Comparison of ENCODE assay signal across 26 cellular contexts in the genomic region with DNA sequence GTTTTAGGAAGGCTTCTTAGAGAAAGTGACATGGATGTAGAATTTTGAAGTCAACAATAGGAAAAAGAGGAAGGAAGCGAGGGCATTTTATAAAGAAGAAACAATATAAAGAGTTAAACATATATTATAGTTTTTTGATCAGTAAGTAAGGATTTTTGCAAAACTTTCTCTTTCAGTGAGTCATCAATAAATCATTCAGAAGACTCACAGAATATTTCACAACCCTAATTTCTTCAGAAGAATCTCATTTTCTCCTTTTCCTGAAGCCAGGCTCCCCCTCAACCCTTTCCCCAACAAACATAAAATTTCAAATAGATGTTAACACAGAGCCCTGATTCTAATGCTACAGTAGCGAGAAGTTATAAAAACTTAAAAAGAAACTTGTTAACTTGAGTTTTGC.
"Had no signal": no experiment of that assay in that cellular context is flagged by ENCODE, and none has a peak within 500 bp of the region (broad histone marks: within the 10 kb centered on the region; RNA-seq: fewer than 3 reads in every experiment).

No MANE protein-coding gene starts in this region.

- ATAC-seq: activated CD8-positive, alpha-beta memory T cell treated with anti-CD3 and anti-CD28 coated beads, Interleukin-2, amount 10 ng/mL, durations not matched to agents 7 days and 5 days; activated CD8-positive, alpha-beta T cell treated with anti-CD3 and anti-CD28 coated beads for 36 hours; activated naive CD8-positive, alpha-beta T cell treated with anti-CD3 and anti-CD28 coated beads, Interleukin-2, amount 50 U/mL, for 24 hours; foreskin keratinocyte; left ventricle myocardium superior; natural killer cell treated with Interleukin-12 subunit alpha and Interleukin-12 subunit beta and Interleukin-15 and Interleukin-18, amount 100 ng/mL, for 72 hours; psoas muscle; right cardiac atrium; stimulated activated naive CD8-positive, alpha-beta T cell treated with anti-CD3 and anti-CD28 coated beads, Interleukin-15, Interleukin-2, amounts not matched to agents 100 U/mL and 50 U/mL, for 24 hours had no signal

- H3K4me1 ChIP-seq: ascending aorta, foreskin keratinocyte, psoas muscle had no signal

- H3K4me3 ChIP-seq: ascending aorta, coronary artery, ovary, psoas muscle, upper lobe of left lung had no signal

- H3K27ac Mint-ChIP-seq: activated CD4-positive, alpha-beta T cell treated with anti-CD3 and anti-CD28 coated beads, Interleukin-2, amount 10 ng/mL, durations not matched to agents 7 days and 5 days; activated CD8-positive, alpha-beta memory T cell treated with anti-CD3 and anti-CD28 coated beads, Interleukin-2, amount 10 ng/mL, durations not matched to agents 7 days and 5 days; activated CD8-positive, alpha-beta T cell treated with anti-CD3 and anti-CD28 coated beads for 36 hours; activated naive CD4-positive, alpha-beta T cell treated with anti-CD3 and anti-CD28 coated beads, Interleukin-2, amount 10 ng/mL, durations not matched to agents 7 days and 5 days; activated naive CD8-positive, alpha-beta T cell treated with anti-CD3 and anti-CD28 coated beads, Interleukin-2, amount 50 U/mL, for 24 hours; endodermal cell; natural killer cell treated with Interleukin-12 subunit alpha and Interleukin-12 subunit beta and Interleukin-15 and Interleukin-18, amount 100 ng/mL, for 72 hours had no signal

- H3K27ac ChIP-seq: ascending aorta, brain microvascular endothelial cell, coronary artery, epithelial cell of prostate, foreskin keratinocyte, ovary, psoas muscle, upper lobe of left lung, WERI-Rb-1 had no signal

- H3K4me3 Mint-ChIP-seq: activated CD4-positive, alpha-beta T cell treated with anti-CD3 and anti-CD28 coated beads, Interleukin-2, amount 10 ng/mL, durations not matched to agents 7 days and 5 days; activated CD8-positive, alpha-beta memory T cell treated with anti-CD3 and anti-CD28 coated beads, Interleukin-2, amount 10 ng/mL, durations not matched to agents 7 days and 5 days; activated CD8-positive, alpha-beta T cell treated with anti-CD3 and anti-CD28 coated beads for 36 hours; activated naive CD4-positive, alpha-beta T cell treated with anti-CD3 and anti-CD28 coated beads, Interleukin-2, amount 10 ng/mL, durations not matched to agents 7 days and 5 days; activated naive CD8-positive, alpha-beta T cell treated with anti-CD3 and anti-CD28 coated beads, Interleukin-2, amount 50 U/mL, for 24 hours; central memory CD8-positive, alpha-beta T cell; endodermal cell; natural killer cell treated with Interleukin-12 subunit alpha and Interleukin-12 subunit beta and Interleukin-15 and Interleukin-18, amount 100 ng/mL, for 72 hours had no signal

- DNase-seq: activated CD4-positive, alpha-beta T cell treated with anti-CD3 and anti-CD28 coated beads, Interleukin-2, amount 10 ng/mL, durations not matched to agents 7 days and 5 days; activated CD4-positive, CD25-positive, alpha-beta regulatory T cell treated with anti-CD3 and anti-CD28 coated beads, Interleukin-2, amount 50 U/mL, for 72 hours; activated CD8-positive, alpha-beta memory T cell treated with anti-CD3 and anti-CD28 coated beads, Interleukin-2, amount 10 ng/mL, durations not matched to agents 7 days and 5 days; activated CD8-positive, alpha-beta T cell treated with anti-CD3 and anti-CD28 coated beads for 36 hours; activated effector memory CD4-positive, alpha-beta T cell treated with anti-CD3 and anti-CD28 coated beads, Interleukin-2, amount 50 U/mL, for 16 hours; activated naive CD4-positive, alpha-beta T cell treated with anti-CD3 and anti-CD28 coated beads, Interleukin-2, amount 10 ng/mL, durations not matched to agents 7 days and 5 days; activated naive CD8-positive, alpha-beta T cell treated with anti-CD3 and anti-CD28 coated beads, Interleukin-2, amount 50 U/mL, for 24 hours; activated T-cell treated with anti-CD3 and anti-CD28 coated beads for 4 hours; brain microvascular endothelial cell; endodermal cell; foreskin keratinocyte; left ventricle myocardium superior; ovary; psoas muscle; right cardiac atrium; stimulated activated CD4-positive, alpha-beta T cell treated with anti-CD3 and anti-CD28 coated beads, Interleukin-12 subunit alpha, Interleukin-12 subunit beta, amount 100 ng/mL, for 4 hours; stimulated activated CD4-positive, alpha-beta T cell treated with anti-CD3 and anti-CD28 coated beads, Interleukin-4, amount 100 ng/mL, for 4 hours; stimulated activated naive CD8-positive, alpha-beta T cell treated with anti-CD3 and anti-CD28 coated beads, Interleukin-15, Interleukin-2, amounts not matched to agents 100 U/mL and 50 U/mL, for 24 hours; T-helper 1 cell; upper lobe of left lung; WERI-Rb-1 had no signal

- H3K36me3 ChIP-seq: ascending aorta, brain microvascular endothelial cell, ovary, upper lobe of left lung had no signal

- H3K9me3 ChIP-seq: ascending aorta, ovary, psoas muscle, upper lobe of left lung had no signal

- H3K27me3 ChIP-seq: ascending aorta, brain microvascular endothelial cell, ovary, upper lobe of left lung had no signal
